Comparison of ENCODE assay signal across 8 cellular contexts in genomic region chr6:157982580-157983438, GRCh38. TPM values are rescaled to one million over a fixed set of nuclear protein-coding genes. Genes with fewer than 3 reads are reported as not detected.
A peak's percentile ranks its signal among the peaks of the same experiment; 100 is the strongest.
DNase-seq lines count a peak whose midpoint lies in the region; ATAC-seq and TF ChIP-seq lines count a peak whose summit lies in the region.

No MANE protein-coding gene starts in this region.

- peak overlapping the region; percentile 82 for H3K4me2 ChIP-seq in skeletal muscle satellite cell (ENCODE audit: low read length)

- peak; percentile 6 to 28 for ATAC-seq in activated naive CD4-positive, alpha-beta T cell treated with anti-CD3 and anti-CD28 coated beads, Interleukin-2, amount 50 U/mL, for 72 hours

- POLR2A ChIA-PET in GM10248 (lab: Yijun Ruan, JAX), result no interaction called here

- H3K9me3 Mint-ChIP-seq in activated naive CD4-positive, alpha-beta T cell treated with anti-CD3 and anti-CD28 coated beads, Interleukin-2, amount 50 U/mL, for 72 hours, result no peaks in the 10 kb centered on the region

- H3K36me3 Mint-ChIP-seq in activated naive CD4-positive, alpha-beta T cell treated with anti-CD3 and anti-CD28 coated beads, Interleukin-2, amount 50 U/mL, for 72 hours, result peaks cover 10 to 12% of the 10 kb centered on the region in 2 donors

- H3K4me1 ChIP-seq in iPS-15b (ENCODE audit: control insufficient read depth, insufficient read depth, low read length) (peaks cover 10% of the 10 kb centered on the region), skeletal muscle satellite cell (ENCODE audit: control insufficient read depth, insufficient read depth, low read length) (peaks cover 36% of the 10 kb centered on the region)

- H3K27ac Mint-ChIP-seq in activated naive CD4-positive, alpha-beta T cell treated with anti-CD3 and anti-CD28 coated beads, Interleukin-2, amount 50 U/mL, for 72 hours, result peak overlapping the region; percentile 89

- H3K36me3 ChIP-seq in iPS-15b (ENCODE audit: control insufficient read depth, insufficient read depth, low read length) (no peaks in the 10 kb centered on the region), skeletal muscle satellite cell (ENCODE audit: insufficient read depth, low read length) (no peaks in the 10 kb centered on the region)

- H3K27me3 ChIP-seq in iPS-15b (ENCODE audit: control insufficient read depth, insufficient read depth, low read length) (peaks cover 17% of the 10 kb centered on the region), skeletal muscle satellite cell (ENCODE audit: control insufficient read depth, insufficient read depth, low read length) (no peaks in the 10 kb centered on the region)

- CTCF ChIA-PET in GM10248 (lab: Yijun Ruan, JAX), result interaction anchor here (1.0 to 6.4 kb wide), 15 partner anchors 10 to 226 kb away, joined by 3 to 53 read pairs (median 6); no protein-coding TSS in a partner anchor

- peak; percentile 55 to 57 for DNase-seq in AML-193 (lab: John Stamatoyannopoulos, UW)
- no peak for DNase-seq in HFF-Myc (ENCODE audit: extremely low read depth, low read depth)
- DNase-seq in activated naive CD4-positive, alpha-beta T cell treated with anti-CD3 and anti-CD28 coated beads, Interleukin-2, amount 50 U/mL, for 72 hours (ENCODE audit: low spot score in 2 of 2), result no peak
- no peak for DNase-seq in DMS153 (lab: John Stamatoyannopoulos, UW)
- no peak for DNase-seq in NCI-H1092 (lab: John Stamatoyannopoulos, UW)
- DNase-seq in GM10248 (ENCODE audit: extremely low spot score), result no peak

- H3K4me3 ChIP-seq in HFF-Myc (replicated peaks; ENCODE audit: low read depth, low read length) (peak overlapping the region; percentile 68), iPS-15b (ENCODE audit: low read depth, low read length) (peak overlapping the region; percentile 73), skeletal muscle satellite cell (ENCODE audit: low read length) (peak overlapping the region; percentile 91)

- no peak overlapping the region for H3K9ac ChIP-seq in iPS-15b (ENCODE audit: low read depth, low read length)
- H3K9ac ChIP-seq in skeletal muscle satellite cell (ENCODE audit: low read depth, low read length), result peak overlapping the region; percentile 94

- H3K9me3 ChIP-seq in iPS-15b (ENCODE audit: control insufficient read depth, insufficient read depth, low read length) (no peaks in the 10 kb centered on the region), skeletal muscle satellite cell (replicated peaks; ENCODE audit: low read length) (no peaks in the 10 kb centered on the region)

- TF ChIP-seq CTCF in HFF-Myc (IDR thresholded peaks at IDR 0.05; ENCODE audit: low read depth, low read length, missing control alignments) (peak; percentile 32), GM10248 (IDR thresholded peaks at IDR 0.05; ENCODE audit: control extremely low read depth, extremely low read depth, low read depth, missing control alignments) (no peak)

RNA-seq across cellular contexts. Expression of gene SYNJ2, which starts 1.1 kb away (rescaled TPM):
- 10 to 100 TPM; 31.6 to 51.7 TPM for total RNA-seq in activated naive CD4-positive, alpha-beta T cell treated with anti-CD3 and anti-CD28 coated beads, Interleukin-2, amount 50 U/mL, for 72 hours
- total RNA-seq in skeletal muscle satellite cell (2012; rRNA removed), result 23.6 and 32.5 TPM in 2 replicates

Comparison
In these comparisons a context has a peak if more than half of its experiments do, and no peak if none do; other contexts are left out.
1. DNase-seq: peak in AML-193 (2 of 2); none in HFF-Myc (single experiment), activated naive CD4-positive, alpha-beta T cell treated with anti-CD3 and anti-CD28 coated beads, Interleukin-2, amount 50 U/mL, for 72 hours (0 of 2), DMS153 (single experiment), NCI-H1092 (single experiment) and GM10248 (single experiment).
2. Peak in every context shown above with its lines, with median percentiles within 50 percentile points of each other: H3K4me3 ChIP-seq.